8 cellular contexts compared by ENCODE assay signal in the genomic region with DNA sequence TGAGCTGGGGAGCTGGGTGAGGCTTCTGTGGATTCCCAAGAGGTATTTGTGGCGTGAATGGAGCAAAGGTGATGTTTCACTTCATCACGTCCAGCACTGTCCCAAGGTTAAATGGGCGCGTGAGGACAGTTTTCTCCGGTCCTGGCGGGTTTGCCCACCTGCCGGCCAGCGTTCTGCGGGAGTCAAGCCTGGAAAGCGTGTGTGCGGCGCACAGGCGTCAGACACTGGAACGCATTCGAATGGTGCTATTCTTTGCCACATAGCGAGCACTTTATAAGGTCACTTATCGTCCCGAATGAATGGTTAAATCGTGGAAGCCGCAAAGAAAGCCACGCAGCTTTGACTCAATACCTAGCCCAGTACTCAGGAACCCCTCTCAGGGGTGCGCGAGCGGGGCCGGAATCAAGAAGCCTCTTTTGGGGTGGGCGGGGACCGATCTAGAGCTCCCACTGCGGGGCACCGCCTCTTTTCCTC. TPM values are rescaled to one million over a fixed set of nuclear protein-coding genes. Genes with fewer than 3 reads are reported as not detected.
A peak's percentile ranks its signal among the peaks of the same experiment; 100 is the strongest.
DNase-seq lines count a peak whose midpoint lies in the region; ATAC-seq and TF ChIP-seq lines count a peak whose summit lies in the region.

No MANE protein-coding gene starts in this region.

- H3K4me2 ChIP-seq in OCI-LY7 (ENCODE audit: low read length) (peak overlapping the region; percentile 79), fibroblast of lung (ENCODE audit: extremely low read depth, insufficient read depth, low read length) (peak overlapping the region; percentile 98)

- intact Hi-C loops in OCI-LY7 (cut with micrococcal nuclease; ENCODE audit: unreplicated experiment) = loop anchor here (1.0 to 5.0 kb wide), 2 partner anchors 94 to 192 kb away; partner anchors contain the start of gene ZNF207

- H3K9me2 ChIP-seq in OCI-LY7 (ENCODE audit: insufficient read depth, low read length) = no peaks in the 10 kb centered on the region

- DNase-seq in GM12865 (ENCODE audit: low read depth) (no peak), OCI-LY7 (ENCODE audit: low spot score) (no peak), fibroblast of lung (ENCODE audit: low read depth in 2 of 2) (no peak), GDM1 (lab: John Stamatoyannopoulos, UW) (no peak), NK-92 (lab: John Stamatoyannopoulos, UW; ENCODE audit: unreplicated experiment) (no peak)

- H2AFZ ChIP-seq in OCI-LY7 (ENCODE audit: low read length) = peak overlapping the region; percentile 91; the same call in 1 of the 2 replicates
- peak overlapping the region; percentile 91 for H2AFZ ChIP-seq in fibroblast of lung (ENCODE audit: low read length)

- POLR2A ChIA-PET in OCI-LY7 (lab: Charles Lee) = interaction anchor here (0.6 to 1.1 kb wide), 4 partner anchors 15 to 145 kb away, joined by 3 to 6 read pairs (median 4); no protein-coding TSS in a partner anchor

- no TSS peak for BruUV-seq in OCI-LY7 (replicated peaks; lab: Mats Ljungman, UMichigan)

- H3K4me3 ChIP-seq in GM12865 (ENCODE audit: low read depth, low read length) = peak overlapping the region; percentile 91
- H3K4me3 ChIP-seq in OCI-LY7 (ENCODE audit: low read depth, low read length, poor library complexity, severe bottlenecking) = peak overlapping the region; percentile 99
- H3K4me3 ChIP-seq in fibroblast of lung (replicated peaks in 1 of 4; ENCODE audit: control extremely low read depth in 1 of 4, insufficient read depth in 1 of 4, low read depth in 3 of 4, low read length in 4 of 4) = peak overlapping the region; percentile 67 to 91 (median 74)
- peak overlapping the region; percentile 95 for H3K4me3 ChIP-seq in rectal smooth muscle tissue (ENCODE audit: low read length)

- no peak for TF ChIP-seq CTCF in GM12865 (IDR thresholded peaks at IDR 0.05; ENCODE audit: insufficient read depth, low read depth, low read length, missing control alignments)
- peak; percentile 92; the same call in 1 of the 2 replicates for TF ChIP-seq CTCF in OCI-LY7 (conservative IDR thresholded peaks at IDR 0.05; ENCODE audit: low read length)
- no peak for TF ChIP-seq CTCF in fibroblast of lung (conservative IDR thresholded peaks at IDR 0.05 in 1 of 2, IDR thresholded peaks at IDR 0.05 in 1 of 2; ENCODE audit: low read depth in 1 of 2, low read length in 2 of 2)

- no peaks in the 10 kb centered on the region for H3K9me3 ChIP-seq in OCI-LY7 (ENCODE audit: low read length)
- H3K9me3 ChIP-seq in fibroblast of lung (ENCODE audit: control insufficient read depth, insufficient read depth, low read depth, low read length) = no peaks in the 10 kb centered on the region

- CTCF ChIA-PET in OCI-LY7 (lab: Charles Lee; ENCODE audit: unreplicated experiment) = interaction anchor here (0.6 to 0.9 kb wide), 4 partner anchors 11 to 319 kb away, joined by 3 to 5 read pairs (median 3); no protein-coding TSS in a partner anchor

- H3K36me3 ChIP-seq in OCI-LY7 (ENCODE audit: insufficient read depth, low read length) (peaks cover 33% of the 10 kb centered on the region), fibroblast of lung (ENCODE audit: control insufficient read depth, insufficient read depth, low read length) (peaks cover 2% of the 10 kb centered on the region), rectal smooth muscle tissue (ENCODE audit: control insufficient read depth, insufficient read depth, low read length) (peaks cover 5% of the 10 kb centered on the region)

- H3K27ac ChIP-seq in OCI-LY7 (ENCODE audit: low read depth, low read length, poor library complexity, severe bottlenecking) (no peak overlapping the region), fibroblast of lung (ENCODE audit: insufficient read depth, low read length) (no peak overlapping the region), rectal smooth muscle tissue (ENCODE audit: low read depth, low read length) (no peak overlapping the region)

- ATAC-seq in GM18858 (IDR thresholded peaks at IDR 0.05; ENCODE audit: unreplicated experiment) = no peak
- ATAC-seq in GM21447 (IDR thresholded peaks at IDR 0.05; ENCODE audit: unreplicated experiment) = no peak

- peaks cover 25% of the 10 kb centered on the region for H3K4me1 ChIP-seq in OCI-LY7 (ENCODE audit: insufficient read depth, low read length, poor library complexity, severe bottlenecking)
- no peaks in the 10 kb centered on the region for H3K4me1 ChIP-seq in fibroblast of lung (ENCODE audit: control insufficient read depth, extremely low read depth, insufficient read depth, low read length)
- peaks cover 6% of the 10 kb centered on the region for H3K4me1 ChIP-seq in rectal smooth muscle tissue (ENCODE audit: control insufficient read depth, insufficient read depth, low read length)

- H3K27me3 ChIP-seq in fibroblast of lung (ENCODE audit: control insufficient read depth, insufficient read depth, low read length) (no peaks in the 10 kb centered on the region), rectal smooth muscle tissue (ENCODE audit: control insufficient read depth, insufficient read depth, low read length) (no peaks in the 10 kb centered on the region)

- H4K20me1 ChIP-seq in OCI-LY7 (ENCODE audit: insufficient read depth, low read length) (peaks cover 22% of the 10 kb centered on the region; the same call in 1 of the 2 replicates), fibroblast of lung (ENCODE audit: control insufficient read depth, extremely low read depth, insufficient read depth, low read length) (peaks cover 2% of the 10 kb centered on the region)

- peak overlapping the region; percentile 23 for H3K9ac ChIP-seq in fibroblast of lung (ENCODE audit: insufficient read depth, low read length)
- H3K9ac ChIP-seq in rectal smooth muscle tissue (ENCODE audit: low read length) = no peak overlapping the region

- peaks cover 45% of the 10 kb centered on the region for H3K79me2 ChIP-seq in OCI-LY7 (ENCODE audit: insufficient read depth, low read depth, low read length)
- peaks cover 40% of the 10 kb centered on the region for H3K79me2 ChIP-seq in fibroblast of lung (ENCODE audit: control insufficient read depth, insufficient read depth, low read length)

RNA-seq across cellular contexts. Expression of gene PSMD11, which starts 0.4 kb away (rescaled TPM):
- 81.0 and 89.3 TPM in 2 replicates for total RNA-seq in OCI-LY7 (2014; rRNA removed; shearing (Covaris generic))
- total RNA-seq in OCI-LY7 (2022) (123 and 137 TPM in 2 replicates), fibroblast of lung (60.4 and 74.1 TPM in 2 replicates)
- 77.9 and 101 TPM in 2 replicates for polyA plus RNA-seq in fibroblast of lung
- 89.4 and 111 TPM in 2 replicates for polyA plus RNA-seq in fibroblast of lung (2012)
- 46.6 and 122 TPM in 2 replicates for polyA minus RNA-seq in fibroblast of lung (ENCODE audit: low replicate concordance)

RNA-seq across cellular contexts. Expression of gene CDK5R1, which starts 42.9 kb away (rescaled TPM):
- 0.51 and 1.3 TPM in 2 replicates for total RNA-seq in OCI-LY7 (2014; rRNA removed; shearing (Covaris generic))
- total RNA-seq in OCI-LY7 (2022) (2.0 and 2.2 TPM in 2 replicates), fibroblast of lung (0.33 and 0.51 TPM in 2 replicates)
- polyA plus RNA-seq in fibroblast of lung = 0.46 and 0.56 TPM in 2 replicates
- 0.51 and 0.60 TPM in 2 replicates for polyA plus RNA-seq in fibroblast of lung (2012)
- 0.30 TPM in 1 of 2 replicates, not detected in the other for polyA minus RNA-seq in fibroblast of lung (ENCODE audit: low replicate concordance)
